In the genomic region with DNA sequence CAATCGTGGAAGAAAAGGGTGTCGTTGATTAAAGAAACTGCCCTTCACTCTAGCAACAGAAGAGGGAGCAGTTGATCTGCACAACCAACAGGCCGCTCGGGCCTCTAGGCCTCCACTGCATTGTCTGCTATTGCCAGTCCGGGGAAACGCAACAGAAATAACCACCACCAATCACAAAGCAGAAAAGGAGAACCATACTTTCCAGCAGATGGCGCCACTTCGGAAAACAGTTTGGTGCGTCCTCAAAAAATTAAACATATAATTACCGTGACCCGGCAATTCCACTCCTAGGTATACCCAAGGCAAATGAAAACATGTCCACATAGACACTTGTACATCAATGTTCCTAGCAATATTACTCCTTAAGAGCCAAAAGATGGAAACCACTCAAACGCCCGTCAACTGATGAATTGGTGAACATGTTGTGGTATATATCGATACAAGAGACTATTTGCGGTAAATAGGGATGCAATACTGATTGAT, we compare ENCODE assay signal across 8 cellular contexts.
A peak's percentile ranks its signal among the peaks of the same experiment; 100 is the strongest.
DNase-seq lines count a peak whose midpoint lies in the region; ATAC-seq, FAIRE-seq and TF ChIP-seq lines count a peak whose summit lies in the region.

No MANE protein-coding gene starts in this region.

- FAIRE-seq in HTR-8/SVneo (lab: Jason Lieb, UNC) (no peak), RCC 7860 (lab: Jason Lieb, UNC) (peak; percentile 87), kidney (lab: Jason Lieb, UNC) (peak; percentile 77)

- no peak overlapping the region for H3K4me3 ChIP-seq in kidney (ENCODE audit: low read length in 2 of 2)

- peak; percentile 83 for TF ChIP-seq CTCF in kidney (IDR thresholded peaks at IDR 0.05; ENCODE audit: borderline replicate concordance, extremely low read depth, insufficient read depth)

- DNase-seq in NK-92 treated with Interleukin-12 subunit alpha and Interleukin-12 subunit beta, amount 100 ng/mL, for 24 hours (lab: John Stamatoyannopoulos, UW), result peak; percentile 50
- no peak for DNase-seq in NK-92 (lab: John Stamatoyannopoulos, UW; ENCODE audit: unreplicated experiment)
- DNase-seq in HTR-8/SVneo (ENCODE audit: insufficient read length, low spot score), result peak; percentile 78
- peak; percentile 79 for DNase-seq in RCC 7860 (ENCODE audit: low spot score)
- DNase-seq in caudate nucleus (lab: John Stamatoyannopoulos, UW), result peak in 52 of 61 donors; percentile 3 to 81 (median 46)
- DNase-seq in kidney, result no peak
- DNase-seq in stimulated activated CD8-positive, alpha-beta memory T cell treated with anti-CD3 and anti-CD28 coated beads, Interleukin-4, amount 100 ng/mL, for 48 hours, result peak; percentile 58

- H3K27ac ChIP-seq in caudate nucleus (ENCODE audit: low read depth, low read length), result no peak overlapping the region
- no peak overlapping the region for H3K27ac ChIP-seq in kidney (ENCODE audit: low read depth in 2 of 2, low read length in 2 of 2)

- no peaks in the 10 kb centered on the region for H3K36me3 ChIP-seq in kidney (ENCODE audit: control insufficient read depth in 1 of 2, insufficient read depth in 2 of 2, low read length in 2 of 2)

- intact Hi-C loops in kidney (cut with DNase I), result no loop called here

- no peak for ATAC-seq in GM18511 (IDR thresholded peaks at IDR 0.05; ENCODE audit: unreplicated experiment)

- no peaks in the 10 kb centered on the region for H3K9me3 ChIP-seq in kidney (ENCODE audit: control insufficient read depth in 1 of 2, low read length in 2 of 2)

- H3K9ac ChIP-seq in kidney (ENCODE audit: low read length in 2 of 2), result no peak overlapping the region

- H3K4me1 ChIP-seq in kidney (ENCODE audit: control insufficient read depth in 1 of 2, insufficient read depth in 1 of 2, low read depth in 1 of 2, low read length in 2 of 2), result peaks cover 19 to 20% of the 10 kb centered on the region in 2 donors

Comparison
In these comparisons a context has a peak if more than half of its experiments do, and no peak if none do; other contexts are left out.
1. DNase-seq: peak in NK-92 treated with Interleukin-12 subunit alpha and Interleukin-12 subunit beta, amount 100 ng/mL, for 24 hours (single experiment), HTR-8/SVneo (single experiment), RCC 7860 (single experiment), caudate nucleus (52 of 61) and stimulated activated CD8-positive, alpha-beta memory T cell treated with anti-CD3 and anti-CD28 coated beads, Interleukin-4, amount 100 ng/mL, for 48 hours (single experiment); none in NK-92 (single experiment) and kidney (single experiment).